Comparison of ENCODE assay signal across 1 cellular context in the genomic region with DNA sequence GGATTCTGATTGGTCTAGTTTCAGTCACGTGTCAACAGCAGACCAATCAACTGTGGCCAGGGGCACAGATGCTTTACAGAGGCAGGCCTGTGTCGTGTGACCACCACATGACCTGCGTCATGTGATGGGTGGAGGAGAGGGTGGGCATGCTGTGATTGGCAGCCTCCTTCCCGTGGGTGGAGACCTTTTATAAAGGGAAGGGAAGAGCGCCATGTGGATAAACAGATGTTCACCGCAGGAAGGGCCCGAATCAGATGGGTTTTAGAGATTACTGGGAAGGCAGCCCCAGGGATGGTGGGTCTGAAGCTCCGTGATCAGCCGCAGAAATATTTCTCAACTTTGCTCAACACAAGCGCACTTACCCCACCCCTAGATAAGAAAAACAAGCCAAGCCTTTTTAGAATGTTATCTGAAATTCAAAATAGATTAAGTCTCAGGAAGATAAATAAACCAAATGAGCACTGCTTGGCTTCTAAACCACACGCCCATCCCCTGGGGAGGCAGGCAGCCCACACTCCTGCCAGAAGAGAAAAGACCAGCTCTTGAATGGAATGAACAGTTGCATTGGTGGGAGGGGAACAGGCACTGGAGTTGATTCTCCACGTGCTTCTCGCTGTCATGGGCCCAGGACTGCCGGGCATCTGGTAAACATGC.
TF ChIP-seq lines count a peak whose summit lies in the region.

No MANE protein-coding gene starts in this region.

TF ChIP-seq in K562, 482 proteins besides CTCF, POLR2A, EP300 and RAD21 (continued from another document and continues in another):
- TF ChIP-seq, protein P1, sequence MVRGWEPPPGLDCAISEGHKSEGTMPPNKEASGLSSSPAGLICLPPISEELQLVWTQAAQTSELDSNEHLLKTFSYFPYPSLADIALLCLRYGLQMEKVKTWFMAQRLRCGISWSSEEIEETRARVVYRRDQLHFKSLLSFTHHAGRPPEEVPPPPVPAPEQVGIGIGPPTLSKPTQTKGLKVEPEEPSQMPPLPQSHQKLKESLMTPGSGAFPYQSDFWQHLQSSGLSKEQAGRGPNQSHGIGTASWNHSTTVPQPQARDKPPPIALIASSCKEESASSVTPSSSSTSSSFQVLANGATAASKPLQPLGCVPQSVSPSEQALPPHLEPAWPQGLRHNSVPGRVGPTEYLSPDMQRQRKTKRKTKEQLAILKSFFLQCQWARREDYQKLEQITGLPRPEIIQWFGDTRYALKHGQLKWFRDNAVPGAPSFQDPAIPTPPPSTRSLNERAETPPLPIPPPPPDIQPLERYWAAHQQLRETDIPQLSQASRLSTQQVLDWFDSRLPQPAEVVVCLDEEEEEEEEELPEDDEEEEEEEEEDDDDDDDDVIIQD (CRISPR knock-in tag; IDR thresholded peaks at IDR 0.05) = no peak
- TF ChIP-seq ZBTB17 (CRISPR knock-in tag; IDR thresholded peaks at IDR 0.05) (no peak), FOXA3 (CRISPR knock-in tag; conservative IDR thresholded peaks at IDR 0.05 in 1 of 2, IDR thresholded peaks at IDR 0.05 in 1 of 2) (peak in 1 of 2 experiments; percentile 62; a peak in 2 of 4 replicates), CSDE1 (IDR thresholded peaks at IDR 0.05) (no peak), ZNF282 (CRISPR knock-in tag; IDR thresholded peaks at IDR 0.05) (no peak), ZKSCAN3 (CRISPR knock-in tag; IDR thresholded peaks at IDR 0.05) (no peak), HDAC8 (tag; IDR thresholded peaks at IDR 0.05) (no peak), SREBF2 (CRISPR knock-in tag; IDR thresholded peaks at IDR 0.05) (no peak), ZNF764 (CRISPR knock-in tag; IDR thresholded peaks at IDR 0.05; ENCODE audit: low read depth) (no peak), SMAD3 (CRISPR knock-in tag; conservative IDR thresholded peaks at IDR 0.05) (no peak), ADNP (tag; IDR thresholded peaks at IDR 0.05) (no peak), SMARCC2 (IDR thresholded peaks at IDR 0.05; ENCODE audit: low read depth) (no peak), TCF7 (IDR thresholded peaks at IDR 0.05; ENCODE audit: borderline replicate concordance) (no peak), MBD2 (IDR thresholded peaks at IDR 0.05; ENCODE audit: borderline replicate concordance, low read depth) (no peak), ZFP1 (CRISPR knock-in tag; IDR thresholded peaks at IDR 0.05) (no peak), FOXA1 (IDR thresholded peaks at IDR 0.05; ENCODE audit: borderline replicate concordance) (no peak), POLR2B (IDR thresholded peaks at IDR 0.05; ENCODE audit: low read depth, partially characterized antibody) (no peak), ZNF316 (IDR thresholded peaks at IDR 0.05) (no peak), MYC (IDR thresholded peaks at IDR 0.05; ENCODE audit: low read depth, low read length) (peak; percentile 80), MYC (CRISPR knock-in tag; IDR thresholded peaks at IDR 0.05; ENCODE audit: borderline replicate concordance, low read depth) (no peak), CREM (IDR thresholded peaks at IDR 0.05; ENCODE audit: low read depth) (peak; percentile 77), RBBP5 (IDR thresholded peaks at IDR 0.05; ENCODE audit: borderline replicate concordance, insufficient read depth, low read length, poor library complexity, severe bottlenecking) (no peak), CCNT2 (IDR thresholded peaks at IDR 0.05; ENCODE audit: borderline replicate concordance, extremely low read depth, insufficient read length, low read depth, low read length) (peak; percentile 38), NFATC3 (IDR thresholded peaks at IDR 0.05) (no peak), KDM1A (IDR thresholded peaks at IDR 0.05) (peak; percentile 5 to 47; a peak in 1 of 4 replicates), SMARCB1 (IDR thresholded peaks at IDR 0.05; ENCODE audit: insufficient read length, low read depth) (no peak)
- TF ChIP-seq, protein P2, sequence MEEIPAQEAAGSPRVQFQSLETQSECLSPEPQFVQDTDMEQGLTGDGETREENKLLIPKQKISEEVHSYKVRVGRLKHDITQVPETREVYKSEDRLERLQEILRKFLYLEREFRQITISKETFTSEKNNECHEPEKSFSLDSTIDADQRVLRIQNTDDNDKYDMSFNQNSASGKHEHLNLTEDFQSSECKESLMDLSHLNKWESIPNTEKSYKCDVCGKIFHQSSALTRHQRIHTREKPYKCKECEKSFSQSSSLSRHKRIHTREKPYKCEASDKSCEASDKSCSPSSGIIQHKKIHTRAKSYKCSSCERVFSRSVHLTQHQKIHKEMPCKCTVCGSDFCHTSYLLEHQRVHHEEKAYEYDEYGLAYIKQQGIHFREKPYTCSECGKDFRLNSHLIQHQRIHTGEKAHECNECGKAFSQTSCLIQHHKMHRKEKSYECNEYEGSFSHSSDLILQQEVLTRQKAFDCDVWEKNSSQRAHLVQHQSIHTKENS (CRISPR knock-in tag; IDR thresholded peaks at IDR 0.05) = no peak
- TF ChIP-seq, protein P3, sequence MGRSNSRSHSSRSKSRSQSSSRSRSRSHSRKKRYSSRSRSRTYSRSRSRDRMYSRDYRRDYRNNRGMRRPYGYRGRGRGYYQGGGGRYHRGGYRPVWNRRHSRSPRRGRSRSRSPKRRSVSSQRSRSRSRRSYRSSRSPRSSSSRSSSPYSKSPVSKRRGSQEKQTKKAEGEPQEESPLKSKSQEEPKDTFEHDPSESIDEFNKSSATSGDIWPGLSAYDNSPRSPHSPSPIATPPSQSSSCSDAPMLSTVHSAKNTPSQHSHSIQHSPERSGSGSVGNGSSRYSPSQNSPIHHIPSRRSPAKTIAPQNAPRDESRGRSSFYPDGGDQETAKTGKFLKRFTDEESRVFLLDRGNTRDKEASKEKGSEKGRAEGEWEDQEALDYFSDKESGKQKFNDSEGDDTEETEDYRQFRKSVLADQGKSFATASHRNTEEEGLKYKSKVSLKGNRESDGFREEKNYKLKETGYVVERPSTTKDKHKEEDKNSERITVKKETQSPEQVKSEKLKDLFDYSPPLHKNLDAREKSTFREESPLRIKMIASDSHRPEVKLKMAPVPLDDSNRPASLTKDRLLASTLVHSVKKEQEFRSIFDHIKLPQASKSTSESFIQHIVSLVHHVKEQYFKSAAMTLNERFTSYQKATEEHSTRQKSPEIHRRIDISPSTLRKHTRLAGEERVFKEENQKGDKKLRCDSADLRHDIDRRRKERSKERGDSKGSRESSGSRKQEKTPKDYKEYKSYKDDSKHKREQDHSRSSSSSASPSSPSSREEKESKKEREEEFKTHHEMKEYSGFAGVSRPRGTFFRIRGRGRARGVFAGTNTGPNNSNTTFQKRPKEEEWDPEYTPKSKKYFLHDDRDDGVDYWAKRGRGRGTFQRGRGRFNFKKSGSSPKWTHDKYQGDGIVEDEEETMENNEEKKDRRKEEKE (IDR thresholded peaks at IDR 0.05; ENCODE audit: borderline replicate concordance in 1 of 2, control insufficient read depth in 1 of 2, low read depth in 2 of 2, low read length in 1 of 2) = no peak
- TF ChIP-seq, protein P4, sequence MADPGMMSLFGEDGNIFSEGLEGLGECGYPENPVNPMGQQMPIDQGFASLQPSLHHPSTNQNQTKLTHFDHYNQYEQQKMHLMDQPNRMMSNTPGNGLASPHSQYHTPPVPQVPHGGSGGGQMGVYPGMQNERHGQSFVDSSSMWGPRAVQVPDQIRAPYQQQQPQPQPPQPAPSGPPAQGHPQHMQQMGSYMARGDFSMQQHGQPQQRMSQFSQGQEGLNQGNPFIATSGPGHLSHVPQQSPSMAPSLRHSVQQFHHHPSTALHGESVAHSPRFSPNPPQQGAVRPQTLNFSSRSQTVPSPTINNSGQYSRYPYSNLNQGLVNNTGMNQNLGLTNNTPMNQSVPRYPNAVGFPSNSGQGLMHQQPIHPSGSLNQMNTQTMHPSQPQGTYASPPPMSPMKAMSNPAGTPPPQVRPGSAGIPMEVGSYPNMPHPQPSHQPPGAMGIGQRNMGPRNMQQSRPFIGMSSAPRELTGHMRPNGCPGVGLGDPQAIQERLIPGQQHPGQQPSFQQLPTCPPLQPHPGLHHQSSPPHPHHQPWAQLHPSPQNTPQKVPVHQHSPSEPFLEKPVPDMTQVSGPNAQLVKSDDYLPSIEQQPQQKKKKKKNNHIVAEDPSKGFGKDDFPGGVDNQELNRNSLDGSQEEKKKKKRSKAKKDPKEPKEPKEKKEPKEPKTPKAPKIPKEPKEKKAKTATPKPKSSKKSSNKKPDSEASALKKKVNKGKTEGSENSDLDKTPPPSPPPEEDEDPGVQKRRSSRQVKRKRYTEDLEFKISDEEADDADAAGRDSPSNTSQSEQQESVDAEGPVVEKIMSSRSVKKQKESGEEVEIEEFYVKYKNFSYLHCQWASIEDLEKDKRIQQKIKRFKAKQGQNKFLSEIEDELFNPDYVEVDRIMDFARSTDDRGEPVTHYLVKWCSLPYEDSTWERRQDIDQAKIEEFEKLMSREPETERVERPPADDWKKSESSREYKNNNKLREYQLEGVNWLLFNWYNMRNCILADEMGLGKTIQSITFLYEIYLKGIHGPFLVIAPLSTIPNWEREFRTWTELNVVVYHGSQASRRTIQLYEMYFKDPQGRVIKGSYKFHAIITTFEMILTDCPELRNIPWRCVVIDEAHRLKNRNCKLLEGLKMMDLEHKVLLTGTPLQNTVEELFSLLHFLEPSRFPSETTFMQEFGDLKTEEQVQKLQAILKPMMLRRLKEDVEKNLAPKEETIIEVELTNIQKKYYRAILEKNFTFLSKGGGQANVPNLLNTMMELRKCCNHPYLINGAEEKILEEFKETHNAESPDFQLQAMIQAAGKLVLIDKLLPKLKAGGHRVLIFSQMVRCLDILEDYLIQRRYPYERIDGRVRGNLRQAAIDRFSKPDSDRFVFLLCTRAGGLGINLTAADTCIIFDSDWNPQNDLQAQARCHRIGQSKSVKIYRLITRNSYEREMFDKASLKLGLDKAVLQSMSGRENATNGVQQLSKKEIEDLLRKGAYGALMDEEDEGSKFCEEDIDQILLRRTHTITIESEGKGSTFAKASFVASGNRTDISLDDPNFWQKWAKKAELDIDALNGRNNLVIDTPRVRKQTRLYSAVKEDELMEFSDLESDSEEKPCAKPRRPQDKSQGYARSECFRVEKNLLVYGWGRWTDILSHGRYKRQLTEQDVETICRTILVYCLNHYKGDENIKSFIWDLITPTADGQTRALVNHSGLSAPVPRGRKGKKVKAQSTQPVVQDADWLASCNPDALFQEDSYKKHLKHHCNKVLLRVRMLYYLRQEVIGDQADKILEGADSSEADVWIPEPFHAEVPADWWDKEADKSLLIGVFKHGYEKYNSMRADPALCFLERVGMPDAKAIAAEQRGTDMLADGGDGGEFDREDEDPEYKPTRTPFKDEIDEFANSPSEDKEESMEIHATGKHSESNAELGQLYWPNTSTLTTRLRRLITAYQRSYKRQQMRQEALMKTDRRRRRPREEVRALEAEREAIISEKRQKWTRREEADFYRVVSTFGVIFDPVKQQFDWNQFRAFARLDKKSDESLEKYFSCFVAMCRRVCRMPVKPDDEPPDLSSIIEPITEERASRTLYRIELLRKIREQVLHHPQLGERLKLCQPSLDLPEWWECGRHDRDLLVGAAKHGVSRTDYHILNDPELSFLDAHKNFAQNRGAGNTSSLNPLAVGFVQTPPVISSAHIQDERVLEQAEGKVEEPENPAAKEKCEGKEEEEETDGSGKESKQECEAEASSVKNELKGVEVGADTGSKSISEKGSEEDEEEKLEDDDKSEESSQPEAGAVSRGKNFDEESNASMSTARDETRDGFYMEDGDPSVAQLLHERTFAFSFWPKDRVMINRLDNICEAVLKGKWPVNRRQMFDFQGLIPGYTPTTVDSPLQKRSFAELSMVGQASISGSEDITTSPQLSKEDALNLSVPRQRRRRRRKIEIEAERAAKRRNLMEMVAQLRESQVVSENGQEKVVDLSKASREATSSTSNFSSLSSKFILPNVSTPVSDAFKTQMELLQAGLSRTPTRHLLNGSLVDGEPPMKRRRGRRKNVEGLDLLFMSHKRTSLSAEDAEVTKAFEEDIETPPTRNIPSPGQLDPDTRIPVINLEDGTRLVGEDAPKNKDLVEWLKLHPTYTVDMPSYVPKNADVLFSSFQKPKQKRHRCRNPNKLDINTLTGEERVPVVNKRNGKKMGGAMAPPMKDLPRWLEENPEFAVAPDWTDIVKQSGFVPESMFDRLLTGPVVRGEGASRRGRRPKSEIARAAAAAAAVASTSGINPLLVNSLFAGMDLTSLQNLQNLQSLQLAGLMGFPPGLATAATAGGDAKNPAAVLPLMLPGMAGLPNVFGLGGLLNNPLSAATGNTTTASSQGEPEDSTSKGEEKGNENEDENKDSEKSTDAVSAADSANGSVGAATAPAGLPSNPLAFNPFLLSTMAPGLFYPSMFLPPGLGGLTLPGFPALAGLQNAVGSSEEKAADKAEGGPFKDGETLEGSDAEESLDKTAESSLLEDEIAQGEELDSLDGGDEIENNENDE (IDR thresholded peaks at IDR 0.05; ENCODE audit: low read depth, low read length) = no peak
- TF ChIP-seq, protein P5, sequence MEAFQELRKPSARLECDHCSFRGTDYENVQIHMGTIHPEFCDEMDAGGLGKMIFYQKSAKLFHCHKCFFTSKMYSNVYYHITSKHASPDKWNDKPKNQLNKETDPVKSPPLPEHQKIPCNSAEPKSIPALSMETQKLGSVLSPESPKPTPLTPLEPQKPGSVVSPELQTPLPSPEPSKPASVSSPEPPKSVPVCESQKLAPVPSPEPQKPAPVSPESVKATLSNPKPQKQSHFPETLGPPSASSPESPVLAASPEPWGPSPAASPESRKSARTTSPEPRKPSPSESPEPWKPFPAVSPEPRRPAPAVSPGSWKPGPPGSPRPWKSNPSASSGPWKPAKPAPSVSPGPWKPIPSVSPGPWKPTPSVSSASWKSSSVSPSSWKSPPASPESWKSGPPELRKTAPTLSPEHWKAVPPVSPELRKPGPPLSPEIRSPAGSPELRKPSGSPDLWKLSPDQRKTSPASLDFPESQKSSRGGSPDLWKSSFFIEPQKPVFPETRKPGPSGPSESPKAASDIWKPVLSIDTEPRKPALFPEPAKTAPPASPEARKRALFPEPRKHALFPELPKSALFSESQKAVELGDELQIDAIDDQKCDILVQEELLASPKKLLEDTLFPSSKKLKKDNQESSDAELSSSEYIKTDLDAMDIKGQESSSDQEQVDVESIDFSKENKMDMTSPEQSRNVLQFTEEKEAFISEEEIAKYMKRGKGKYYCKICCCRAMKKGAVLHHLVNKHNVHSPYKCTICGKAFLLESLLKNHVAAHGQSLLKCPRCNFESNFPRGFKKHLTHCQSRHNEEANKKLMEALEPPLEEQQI (IDR thresholded peaks at IDR 0.05) = no peak
- TF ChIP-seq, protein P6, sequence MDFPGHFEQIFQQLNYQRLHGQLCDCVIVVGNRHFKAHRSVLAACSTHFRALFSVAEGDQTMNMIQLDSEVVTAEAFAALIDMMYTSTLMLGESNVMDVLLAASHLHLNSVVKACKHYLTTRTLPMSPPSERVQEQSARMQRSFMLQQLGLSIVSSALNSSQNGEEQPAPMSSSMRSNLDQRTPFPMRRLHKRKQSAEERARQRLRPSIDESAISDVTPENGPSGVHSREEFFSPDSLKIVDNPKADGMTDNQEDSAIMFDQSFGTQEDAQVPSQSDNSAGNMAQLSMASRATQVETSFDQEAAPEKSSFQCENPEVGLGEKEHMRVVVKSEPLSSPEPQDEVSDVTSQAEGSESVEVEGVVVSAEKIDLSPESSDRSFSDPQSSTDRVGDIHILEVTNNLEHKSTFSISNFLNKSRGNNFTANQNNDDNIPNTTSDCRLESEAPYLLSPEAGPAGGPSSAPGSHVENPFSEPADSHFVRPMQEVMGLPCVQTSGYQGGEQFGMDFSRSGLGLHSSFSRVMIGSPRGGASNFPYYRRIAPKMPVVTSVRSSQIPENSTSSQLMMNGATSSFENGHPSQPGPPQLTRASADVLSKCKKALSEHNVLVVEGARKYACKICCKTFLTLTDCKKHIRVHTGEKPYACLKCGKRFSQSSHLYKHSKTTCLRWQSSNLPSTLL (IDR thresholded peaks at IDR 0.05) = no peak
